Comparison of ENCODE assay signal across 13 cellular contexts in the genomic region with DNA sequence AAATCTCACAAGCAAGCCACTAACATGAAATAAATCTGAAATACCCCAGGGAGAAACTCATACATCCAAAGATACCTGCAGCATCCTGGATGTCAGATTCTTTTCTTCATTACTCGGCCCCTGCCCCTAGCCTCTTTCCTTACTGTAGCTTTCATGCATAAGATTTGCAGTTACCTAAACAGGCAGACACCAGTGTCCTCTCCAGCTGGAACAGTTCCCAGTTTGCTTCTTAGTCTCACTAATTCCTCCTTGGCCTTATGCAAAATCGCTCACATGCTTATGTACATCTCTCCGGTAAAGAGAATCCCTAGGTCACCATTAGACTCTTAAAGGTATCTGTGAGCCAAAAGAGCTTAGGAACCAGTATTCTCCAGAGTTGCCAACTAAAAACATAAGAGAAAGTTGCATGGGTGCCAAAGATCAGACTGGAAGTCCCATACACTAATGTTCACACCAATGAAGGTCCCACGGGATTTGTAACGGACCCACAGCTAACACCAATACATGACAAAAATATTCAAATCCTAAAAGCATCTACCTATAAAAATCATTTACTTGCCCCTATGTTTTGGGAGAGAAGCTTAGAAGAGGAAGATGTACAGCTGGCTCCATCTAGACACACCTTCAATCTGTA.
DNase-seq lines count a peak whose midpoint lies in the region; ATAC-seq and TF ChIP-seq lines count a peak whose summit lies in the region.
"Had no signal": no experiment of that assay in that cellular context is flagged by ENCODE, and none has a peak within 500 bp of the region (broad histone marks: within the 10 kb centered on the region; RNA-seq: fewer than 3 reads in every experiment).

No MANE protein-coding gene starts in this region.

- H3K4me3 Mint-ChIP-seq in activated CD8-positive, alpha-beta T cell treated with anti-CD3 and anti-CD28 coated beads, Interleukin-2, amount 10 ng/mL, durations not matched to agents 7 days and 5 days: no peak overlapping the region
- H3K4me3 Mint-ChIP-seq in memory B cell: peak overlapping the region; percentile 52

- H3K27ac ChIP-seq in DOHH2 (ENCODE audit: low read depth, low read length): peak overlapping the region; percentile 89
- H3K27ac ChIP-seq: brain microvascular endothelial cell, neutrophil, RWPE1 had no signal

- H3K4me3 ChIP-seq in DOHH2 (ENCODE audit: low read length): peak overlapping the region; percentile 60

- POLR2A ChIA-PET in activated CD8-positive, alpha-beta T cell treated with anti-CD3 and anti-CD28 coated beads, Interleukin-2, amount 10 ng/mL, durations not matched to agents 7 days and 5 days (lab: Charles Lee): interaction anchor here (0.7 to 1.1 kb wide), 3 partner anchors 13 to 71 kb away, joined by 3 to 5 read pairs (median 3); no protein-coding TSS in a partner anchor

- H3K27ac Mint-ChIP-seq in activated CD8-positive, alpha-beta T cell treated with anti-CD3 and anti-CD28 coated beads, Interleukin-2, amount 10 ng/mL, durations not matched to agents 7 days and 5 days: peak overlapping the region; percentile 71
- peak overlapping the region; percentile 96 for H3K27ac Mint-ChIP-seq in memory B cell

- no peaks in the 10 kb centered on the region for H3K27me3 Mint-ChIP-seq in activated CD8-positive, alpha-beta T cell treated with anti-CD3 and anti-CD28 coated beads, Interleukin-2, amount 10 ng/mL, durations not matched to agents 7 days and 5 days (ENCODE audit: low read depth)
- H3K27me3 Mint-ChIP-seq in memory B cell: no peaks in the 10 kb centered on the region

- H3K27me3 ChIP-seq in DOHH2 (ENCODE audit: control insufficient read depth, low read length): no peaks in the 10 kb centered on the region
- H3K27me3 ChIP-seq: brain microvascular endothelial cell, neutrophil had no signal

- peaks cover 70% of the 10 kb centered on the region for H3K4me1 ChIP-seq in DOHH2 (ENCODE audit: control insufficient read depth, low read length)

- peak overlapping the region; percentile 73 for H3K4me2 ChIP-seq in DOHH2 (ENCODE audit: low read length)

- H3K4me1 Mint-ChIP-seq in activated CD8-positive, alpha-beta T cell treated with anti-CD3 and anti-CD28 coated beads, Interleukin-2, amount 10 ng/mL, durations not matched to agents 7 days and 5 days (ENCODE audit: low read depth): peaks cover 79% of the 10 kb centered on the region
- peaks cover 37% of the 10 kb centered on the region for H3K4me1 Mint-ChIP-seq in memory B cell

- peaks cover under 1% of the 10 kb centered on the region for H3K9me3 Mint-ChIP-seq in activated CD8-positive, alpha-beta T cell treated with anti-CD3 and anti-CD28 coated beads, Interleukin-2, amount 10 ng/mL, durations not matched to agents 7 days and 5 days (ENCODE audit: insufficient read depth)
- no peaks in the 10 kb centered on the region for H3K9me3 Mint-ChIP-seq in memory B cell

- ATAC-seq in GM21786 (IDR thresholded peaks at IDR 0.05; ENCODE audit: unreplicated experiment): peak; percentile 28
- ATAC-seq in activated CD8-positive, alpha-beta T cell treated with anti-CD3 and anti-CD28 coated beads, Interleukin-2, amount 10 ng/mL, durations not matched to agents 7 days and 5 days: no peak
- no peak for ATAC-seq in memory B cell (ENCODE audit: low read depth)
- ATAC-seq in GM18870 (IDR thresholded peaks at IDR 0.05; ENCODE audit: unreplicated experiment): no peak
- ATAC-seq: left lobe of liver had no signal

- no peak for TF ChIP-seq CTCF in DOHH2 (IDR thresholded peaks at IDR 0.05; ENCODE audit: low read depth, low read length, poor library complexity, severe bottlenecking)

- H3F3A ChIP-seq in DOHH2 (ENCODE audit: control insufficient read depth, insufficient read depth): peaks cover 17% of the 10 kb centered on the region

- DNase-seq in activated CD8-positive, alpha-beta T cell treated with anti-CD3 and anti-CD28 coated beads, Interleukin-2, amount 10 ng/mL, durations not matched to agents 7 days and 5 days: no peak
- DNase-seq in memory B cell (ENCODE audit: low spot score in 2 of 2) (no peak), NCI-H2227 (lab: John Stamatoyannopoulos, UW; ENCODE audit: unreplicated experiment) (no peak), NCI-H2081 (lab: John Stamatoyannopoulos, UW) (no peak)
- DNase-seq: brain microvascular endothelial cell, GDM1, NCI-H2227 treated with DMSO at 0.1 percent for 48 hours had no signal

- peaks cover 44% of the 10 kb centered on the region for H3K79me2 ChIP-seq in DOHH2 (ENCODE audit: control insufficient read depth, low read length)

- H3K36me3 Mint-ChIP-seq in activated CD8-positive, alpha-beta T cell treated with anti-CD3 and anti-CD28 coated beads, Interleukin-2, amount 10 ng/mL, durations not matched to agents 7 days and 5 days (ENCODE audit: low read depth): peaks cover 73% of the 10 kb centered on the region
- peaks cover 6% of the 10 kb centered on the region for H3K36me3 Mint-ChIP-seq in memory B cell

- peaks cover 7% of the 10 kb centered on the region for H3K36me3 ChIP-seq in DOHH2 (ENCODE audit: control insufficient read depth, low read length)
- H3K36me3 ChIP-seq: brain microvascular endothelial cell, neutrophil had no signal

- H4K20me1 ChIP-seq in DOHH2 (ENCODE audit: control insufficient read depth, insufficient read depth, low read depth, low read length): no peaks in the 10 kb centered on the region

- CTCF ChIA-PET in activated CD8-positive, alpha-beta T cell treated with anti-CD3 and anti-CD28 coated beads, Interleukin-2, amount 10 ng/mL, durations not matched to agents 7 days and 5 days (lab: Charles Lee): interaction anchor here (0.8 to 1.6 kb wide), 5 partner anchors 9 to 807 kb away, joined by 3 to 4 read pairs (median 3); no protein-coding TSS in a partner anchor

- H3K9me3 ChIP-seq in DOHH2 (ENCODE audit: control insufficient read depth, insufficient read depth, low read length): no peaks in the 10 kb centered on the region
- H3K9me3 ChIP-seq: neutrophil had no signal

- no peaks in the 10 kb centered on the region for H3K9me2 ChIP-seq in DOHH2 (replicated peaks; ENCODE audit: control insufficient read depth, low read length)
